ENCODE assay signal across 1 cellular context in genomic region chr7:107387573-107388219, GRCh38.
TF ChIP-seq lines count a peak whose summit lies in the region.

No MANE protein-coding gene starts in this region.

TF ChIP-seq in HCT116, 20 proteins besides CTCF, POLR2A, EP300 and RAD21 (continued from another document):
- TF ChIP-seq SIN3A (IDR thresholded peaks at IDR 0.05; ENCODE audit: low read depth) (no peak), FOSL1 (IDR thresholded peaks at IDR 0.05; ENCODE audit: low read depth) (no peak), SRF (IDR thresholded peaks at IDR 0.05; ENCODE audit: low read depth) (no peak), ZNF274 (IDR thresholded peaks at IDR 0.05; ENCODE audit: low read depth, low read length) (no peak), YY1 (IDR thresholded peaks at IDR 0.05; ENCODE audit: extremely low read depth, insufficient replicate concordance, low read depth, low read length) (no peak), ZFX (IDR thresholded peaks at IDR 0.05) (no peak)
- TF ChIP-seq, protein P1, sequence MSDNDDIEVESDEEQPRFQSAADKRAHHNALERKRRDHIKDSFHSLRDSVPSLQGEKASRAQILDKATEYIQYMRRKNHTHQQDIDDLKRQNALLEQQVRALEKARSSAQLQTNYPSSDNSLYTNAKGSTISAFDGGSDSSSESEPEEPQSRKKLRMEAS (IDR thresholded peaks at IDR 0.05) = no peak
